6 cellular contexts compared by ENCODE assay signal in genomic region chrX:132924426-132924825, GRCh38.
"Had no signal": no experiment of that assay in that cellular context is flagged by ENCODE, and none has a peak within 500 bp of the region (broad histone marks: within the 10 kb centered on the region; RNA-seq: fewer than 3 reads in every experiment).

No MANE protein-coding gene starts in this region.

- H3K27ac Mint-ChIP-seq: GM23338, H9, IgD-negative memory B cell had no signal

- ATAC-seq: GM23338, HepG2 had no signal

- DNase-seq: H9, HCEC 1CT, KBM-7 had no signal

- H3K4me3 Mint-ChIP-seq: GM23338, H9 had no signal

- H3K9me3 Mint-ChIP-seq: IgD-negative memory B cell had no signal

- H3K4me1 Mint-ChIP-seq: GM23338, IgD-negative memory B cell had no signal

- H3K36me3 Mint-ChIP-seq: IgD-negative memory B cell had no signal
